Comparison of ENCODE assay signal across 17 cellular contexts in genomic region chr16:69191136-69191535, GRCh38. TPM values are rescaled to one million over a fixed set of nuclear protein-coding genes. Genes with fewer than 3 reads are reported as not detected.
DNase-seq lines count a peak whose midpoint lies in the region; ATAC-seq and TF ChIP-seq lines count a peak whose summit lies in the region.
"Had no signal": no experiment of that assay in that cellular context is flagged by ENCODE, and none has a peak within 500 bp of the region (broad histone marks: within the 10 kb centered on the region; RNA-seq: fewer than 3 reads in every experiment).

No MANE protein-coding gene starts in this region.

- intact Hi-C loops in OCI-LY7 (cut with micrococcal nuclease; ENCODE audit: unreplicated experiment) = no loop called here
- intact Hi-C loops in PC-3 (cut with micrococcal nuclease) = no loop called here
- intact Hi-C loops in right cardiac atrium (cut with DNase I) = no loop called here

- peaks cover 35% of the 10 kb centered on the region for H3K4me1 ChIP-seq in CD8-positive, alpha-beta memory T cell (ENCODE audit: insufficient read depth, low read length)
- H3K4me1 ChIP-seq in OCI-LY7 (ENCODE audit: insufficient read depth, low read length, poor library complexity, severe bottlenecking) (peaks cover 28% of the 10 kb centered on the region), PC-3 (ENCODE audit: insufficient read depth, low read length) (peaks cover 36% of the 10 kb centered on the region), right cardiac atrium (ENCODE audit: control insufficient read depth, insufficient read depth, low read length) (peaks cover 4% of the 10 kb centered on the region)

- H3K4me2 ChIP-seq in OCI-LY7 (ENCODE audit: low read length) (peak overlapping the region; percentile 76; the same call in 1 of the 2 replicates), PC-3 (ENCODE audit: low read length) (no peak overlapping the region)

- CTCF ChIA-PET in AG04450 (lab: Charles Lee) (interaction anchor here (1.2 kb wide), 1 partner anchor 119 kb away, joined by 4 read pairs; no protein-coding TSS in a partner anchor), OCI-LY7 (lab: Charles Lee; ENCODE audit: unreplicated experiment) (no interaction called here), PC-3 (lab: Charles Lee) (no interaction called here)
- CTCF ChIA-PET in CD8-positive, alpha-beta memory T cell (lab: Charles Lee) = interaction anchor here (1.1 kb wide), 1 partner anchor 54 kb away, joined by 3 read pairs; no protein-coding TSS in a partner anchor

- no peaks in the 10 kb centered on the region for H3K9me3 Mint-ChIP-seq in CD8-positive, alpha-beta memory T cell
- no peaks in the 10 kb centered on the region for H3K9me3 Mint-ChIP-seq in immature natural killer cell
- H3K9me3 Mint-ChIP-seq: H9 had no signal

- H4K20me1 ChIP-seq in OCI-LY7 (ENCODE audit: insufficient read depth, low read length) = 0 out of 2 replicates have a peak, but pooled peaks cover 14% of the 10 kb centered on the region
- H4K20me1 ChIP-seq in PC-3 (ENCODE audit: low read length) = peaks cover 41% of the 10 kb centered on the region

- WGBS in right cardiac atrium = 98% methylated on average over 2 of the region's 2 CpGs

- H3K27me3 ChIP-seq in AG04450 (ENCODE audit: control insufficient read depth, insufficient read depth, low read length) (no peaks in the 10 kb centered on the region), PC-3 (ENCODE audit: low read length) (no peaks in the 10 kb centered on the region), right cardiac atrium (ENCODE audit: control insufficient read depth, insufficient read depth) (no peaks in the 10 kb centered on the region)
- H3K27me3 ChIP-seq in CD8-positive, alpha-beta memory T cell (ENCODE audit: insufficient read depth, low read length, poor library complexity, severe bottlenecking) = no peaks in the 10 kb centered on the region

- H3K9ac ChIP-seq in PC-3 (ENCODE audit: low read length) = no peak overlapping the region

- peak overlapping the region; percentile 88 for H3K27ac ChIP-seq in AG04450 (ENCODE audit: low read depth, low read length)
- H3K27ac ChIP-seq in CD8-positive, alpha-beta memory T cell (ENCODE audit: low read depth, low read length) = no peak overlapping the region
- H3K27ac ChIP-seq in OCI-LY7 (ENCODE audit: low read depth, low read length, poor library complexity, severe bottlenecking) = no peak overlapping the region
- no peak overlapping the region for H3K27ac ChIP-seq in PC-3 (ENCODE audit: low read length)
- no peak overlapping the region for H3K27ac ChIP-seq in right cardiac atrium (ENCODE audit: low read length)
- H3K27ac ChIP-seq: PC-9 had no signal

- H3K79me2 ChIP-seq in OCI-LY7 (ENCODE audit: insufficient read depth, low read depth, low read length) = peaks cover 69% of the 10 kb centered on the region
- H3K79me2 ChIP-seq in PC-3 (ENCODE audit: low read length) = peaks cover 88% of the 10 kb centered on the region

- POLR2A ChIA-PET in AG04450 (lab: Yijun Ruan, JAX) = interaction anchor here (1.7 kb wide), 1 partner anchor 85 kb away, joined by 4 read pairs; no protein-coding TSS in a partner anchor
- POLR2A ChIA-PET in CD8-positive, alpha-beta memory T cell (lab: Charles Lee) = no interaction called here
- POLR2A ChIA-PET in OCI-LY7 (lab: Charles Lee) = interaction anchor here (0.6 to 0.7 kb wide), 3 partner anchors 30 to 172 kb away, joined by 3 to 9 read pairs (median 3); no protein-coding TSS in a partner anchor
- POLR2A ChIA-PET in PC-3 (lab: Charles Lee; ENCODE audit: unreplicated experiment) = no interaction called here

- DNase-seq in AG04450 (ENCODE audit: low read depth, low spot score) (no peak), OCI-LY7 (ENCODE audit: low spot score) (no peak), immature natural killer cell (no peak), PC-3 (no peak), right cardiac atrium (no peak)
- no peak for DNase-seq in CD8-positive, alpha-beta memory T cell
- DNase-seq: H9; NCI-H1048; NCI-H146; NCI-H2081 treated with DMSO at 0.1 percent for 48 hours; NCI-H345; NCI-H526 treated with DMSO at 0.1 percent for 48 hours; NK-92 treated with Interleukin-12 subunit alpha and Interleukin-12 subunit beta, amount 100 ng/mL, for 24 hours had no signal

- H3K4me1 Mint-ChIP-seq in CD8-positive, alpha-beta memory T cell = peaks cover 56 to 75% (median 68%) of the 10 kb centered on the region in 3 donors
- peaks cover 62 to 76% of the 10 kb centered on the region in 2 donors for H3K4me1 Mint-ChIP-seq in immature natural killer cell

- H2AFZ ChIP-seq in OCI-LY7 (ENCODE audit: low read length) (no peak overlapping the region), PC-3 (ENCODE audit: low read length) (no peak overlapping the region)
- H2AFZ ChIP-seq: PC-9 had no signal

- no peak overlapping the region for H3K4me3 ChIP-seq in AG04450 (ENCODE audit: low read depth, low read length)
- no peak overlapping the region for H3K4me3 ChIP-seq in CD8-positive, alpha-beta memory T cell (ENCODE audit: low read length)
- no peak overlapping the region for H3K4me3 ChIP-seq in OCI-LY7 (ENCODE audit: low read depth, low read length, poor library complexity, severe bottlenecking)
- no peak overlapping the region for H3K4me3 ChIP-seq in PC-3 (ENCODE audit: low read length)
- no peak overlapping the region for H3K4me3 ChIP-seq in right cardiac atrium (ENCODE audit: low read length)
- H3K4me3 ChIP-seq: A549, PC-9 had no signal

- no peaks in the 10 kb centered on the region for H3F3A ChIP-seq in PC-3 (ENCODE audit: low read length, unreplicated experiment)

- peak overlapping the region in 3 of 8 donors; percentile 11 to 53 (median 23) for H3K27ac Mint-ChIP-seq in CD8-positive, alpha-beta memory T cell
- H3K27ac Mint-ChIP-seq in immature natural killer cell = no peak overlapping the region

- TF ChIP-seq CTCF in AG04450 (IDR thresholded peaks at IDR 0.05; ENCODE audit: low read depth, low read length) (no peak), OCI-LY7 (conservative IDR thresholded peaks at IDR 0.05; ENCODE audit: low read length) (no peak), PC-3 (conservative IDR thresholded peaks at IDR 0.05; ENCODE audit: low read depth, low read length) (no peak)

- no peaks in the 10 kb centered on the region for H3K9me2 ChIP-seq in OCI-LY7 (ENCODE audit: insufficient read depth, low read length)
- H3K9me2 ChIP-seq in PC-3 (replicated peaks; ENCODE audit: low read length) = no peaks in the 10 kb centered on the region

- H3K9me3 ChIP-seq in AG04450 (ENCODE audit: control insufficient read depth, insufficient read depth, low read length) (no peaks in the 10 kb centered on the region), OCI-LY7 (ENCODE audit: low read length) (no peaks in the 10 kb centered on the region), PC-3 (ENCODE audit: low read length) (no peaks in the 10 kb centered on the region), right cardiac atrium (ENCODE audit: control insufficient read depth, low read length) (no peaks in the 10 kb centered on the region)
- H3K9me3 ChIP-seq in CD8-positive, alpha-beta memory T cell (ENCODE audit: low read length) = no peaks in the 10 kb centered on the region
- H3K9me3 ChIP-seq: A549 had no signal

- peaks cover 3 to 11% (median 4%) of the 10 kb centered on the region in 3 donors for H3K36me3 Mint-ChIP-seq in CD8-positive, alpha-beta memory T cell
- peaks cover 5% of the 10 kb centered on the region in 3 donors for H3K36me3 Mint-ChIP-seq in immature natural killer cell

- ATAC-seq in PC-3 (no peak), GM21529 (IDR thresholded peaks at IDR 0.05; ENCODE audit: unreplicated experiment) (no peak), right cardiac atrium (no peak), HG02588 (IDR thresholded peaks at IDR 0.05; ENCODE audit: unreplicated experiment) (no peak)
- ATAC-seq: A549 had no signal

- no peaks in the 10 kb centered on the region for H3K36me3 ChIP-seq in CD8-positive, alpha-beta memory T cell (ENCODE audit: insufficient read depth, low read length)
- no peaks in the 10 kb centered on the region for H3K36me3 ChIP-seq in OCI-LY7 (ENCODE audit: insufficient read depth, low read length)
- no peaks in the 10 kb centered on the region for H3K36me3 ChIP-seq in PC-3 (ENCODE audit: low read depth, low read length)

- peaks cover 0 to 2% of the 10 kb centered on the region in 2 donors for H3K27me3 Mint-ChIP-seq in CD8-positive, alpha-beta memory T cell
- H3K27me3 Mint-ChIP-seq in immature natural killer cell (ENCODE audit: low read depth in 3 of 3) = peaks cover 7 to 12% (median 7%) of the 10 kb centered on the region in 3 donors

- no TSS peak for BruUV-seq in OCI-LY7 (replicated peaks; lab: Mats Ljungman, UMichigan)
- no TSS peak for BruUV-seq in PC-3 (replicated peaks; lab: Mats Ljungman, UMichigan)

- peak overlapping the region in 6 of 7 donors; percentile 50 to 74 (median 64) for H3K4me3 Mint-ChIP-seq in CD8-positive, alpha-beta memory T cell
- peak overlapping the region; percentile 46 to 76 (median 60) for H3K4me3 Mint-ChIP-seq in immature natural killer cell
- H3K4me3 Mint-ChIP-seq: H9 had no signal

RNA-seq across cellular contexts. Expression of gene SNTB2, which starts 4.2 kb away (rescaled TPM):
- polyA plus RNA-seq in AG04450 (2011; rRNA removed) (62.6 and 72.0 TPM in 2 replicates), immature natural killer cell (10 to 100 TPM; 16.7 to 23.1 (median 17.7) TPM), right cardiac atrium (7.0 TPM)
- 147 and 149 TPM in 2 replicates for polyA minus RNA-seq in AG04450 (2011; rRNA and poly(A)+ RNA removed)
- total RNA-seq in CD8-positive, alpha-beta memory T cell = 10 to 100 TPM; 13.6 to 14.9 TPM
- 28.2 TPM for polyA plus RNA-seq in CD8-positive, alpha-beta memory T cell
- 21.2 and 39.4 TPM in 2 replicates for total RNA-seq in OCI-LY7 (2014; rRNA removed; shearing (Covaris generic))
- total RNA-seq in OCI-LY7 (2022) (32.6 and 34.1 TPM in 2 replicates), PC-3 (2014; rRNA removed) (40.4 and 62.6 TPM in 2 replicates), right cardiac atrium (10 to 100 TPM; 19.8 to 30.4 (median 22.4) TPM)

RNA-seq across cellular contexts. Expression of gene UTP4, which starts 58.7 kb away (rescaled TPM):
- polyA plus RNA-seq in AG04450 (2011; rRNA removed) = 54.2 and 54.3 TPM in 2 replicates
- polyA minus RNA-seq in AG04450 (2011; rRNA and poly(A)+ RNA removed) = 69.9 and 104 TPM in 2 replicates
- total RNA-seq in CD8-positive, alpha-beta memory T cell = 100 to 1,000 TPM; 150 to 155 TPM
- 59.0 TPM for polyA plus RNA-seq in CD8-positive, alpha-beta memory T cell
- total RNA-seq in OCI-LY7 (2014; rRNA removed; shearing (Covaris generic)) = 21.1 and 24.9 TPM in 2 replicates
- 61.9 and 67.3 TPM in 2 replicates for total RNA-seq in OCI-LY7 (2022)
- polyA plus RNA-seq in immature natural killer cell = 10 to 100 TPM; 38.8 to 69.1 (median 50.4) TPM
- total RNA-seq in PC-3 (2014; rRNA removed) = 26.4 and 26.9 TPM in 2 replicates
- total RNA-seq in right cardiac atrium = 10 to 100 TPM; 21.3 to 35.1 (median 28.2) TPM
- polyA plus RNA-seq in right cardiac atrium = 13.4 TPM

RNA-seq across cellular contexts. Expression of gene CHTF8, which starts 58.7 kb away (rescaled TPM):
- polyA plus RNA-seq in AG04450 (2011; rRNA removed) (84.8 and 112 TPM in 2 replicates), immature natural killer cell (100 to 1,000 TPM; 134 to 160 (median 150) TPM), right cardiac atrium (29.6 TPM)
- 126 and 158 TPM in 2 replicates for polyA minus RNA-seq in AG04450 (2011; rRNA and poly(A)+ RNA removed)
- total RNA-seq in CD8-positive, alpha-beta memory T cell = 100 to 1,000 TPM; 141 to 149 TPM
- 181 TPM for polyA plus RNA-seq in CD8-positive, alpha-beta memory T cell
- total RNA-seq in OCI-LY7 (2014; rRNA removed; shearing (Covaris generic)) = 54.4 and 58.8 TPM in 2 replicates
- total RNA-seq in OCI-LY7 (2022) (131 and 151 TPM in 2 replicates), PC-3 (2014; rRNA removed) (45.9 and 54.7 TPM in 2 replicates), right cardiac atrium (10 to 100 TPM; 48.5 to 60.3 (median 54.1) TPM)

Comparison
In these comparisons a context has a peak if more than half of its experiments do, and no peak if none do; other contexts are left out.
1. CTCF ChIA-PET loops: an anchor here in AG04450 (1.2 kb wide) and CD8-positive, alpha-beta memory T cell (1.1 kb wide); none called in OCI-LY7 and PC-3.
2. POLR2A ChIA-PET loops: an anchor here in AG04450 (1.7 kb wide) and OCI-LY7 (0.6 to 0.7 kb wide); none called in CD8-positive, alpha-beta memory T cell and PC-3.